In the genomic region with DNA sequence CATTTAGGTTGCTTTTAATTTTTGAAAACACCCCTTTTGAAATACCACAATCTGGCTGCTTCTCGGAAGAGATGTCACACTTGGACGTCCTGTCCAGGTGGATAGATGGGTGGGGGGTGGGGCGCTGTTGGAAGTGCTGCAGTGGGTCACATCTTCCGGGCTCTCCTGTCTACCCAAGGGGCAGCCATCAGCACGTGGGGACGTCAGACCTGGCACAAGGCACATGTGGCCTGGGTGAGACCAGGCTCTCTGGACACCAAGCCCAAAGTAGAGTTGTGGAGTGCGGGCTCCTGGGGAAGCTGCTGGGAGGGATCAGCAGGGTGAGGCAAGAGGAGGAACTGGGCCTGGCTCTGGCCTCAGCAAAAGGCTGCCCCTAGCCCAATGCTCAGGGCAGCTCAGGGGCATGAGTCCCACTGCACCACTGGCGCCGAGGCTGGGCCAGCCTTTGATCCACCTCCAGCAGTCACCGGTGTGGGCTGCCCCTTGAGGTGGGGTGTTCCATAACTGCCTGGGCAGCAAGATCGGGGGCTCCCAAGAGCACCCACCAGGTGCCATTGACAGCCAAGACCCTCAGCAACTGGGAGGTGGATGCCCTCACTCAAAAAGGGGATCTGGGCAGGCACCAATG, we compare ENCODE assay signal across 19 cellular contexts.
DNase-seq lines count a peak whose midpoint lies in the region; ATAC-seq and TF ChIP-seq lines count a peak whose summit lies in the region.
"Had no signal": no experiment of that assay in that cellular context is flagged by ENCODE, and none has a peak within 500 bp of the region (broad histone marks: within the 10 kb centered on the region; RNA-seq: fewer than 3 reads in every experiment).

No MANE protein-coding gene starts in this region.

- H3K4me1 Mint-ChIP-seq in activated CD8-positive, alpha-beta memory T cell treated with anti-CD3 and anti-CD28 coated beads, Interleukin-2, amount 10 ng/mL, durations not matched to agents 7 days and 5 days: no peaks in the 10 kb centered on the region
- H3K4me1 Mint-ChIP-seq in WTC11: no peaks in the 10 kb centered on the region
- H3K4me1 Mint-ChIP-seq: CD4-positive, alpha-beta memory T cell had no signal

- no peak overlapping the region for H2AFZ ChIP-seq in neuronal stem cell (ENCODE audit: low read length)
- H2AFZ ChIP-seq: GM23248 had no signal

- H2AK5ac ChIP-seq in neuronal stem cell (ENCODE audit: low read depth, low read length): peak overlapping the region; percentile 32

- no peaks in the 10 kb centered on the region for H3K9me3 Mint-ChIP-seq in activated CD8-positive, alpha-beta memory T cell treated with anti-CD3 and anti-CD28 coated beads, Interleukin-2, amount 10 ng/mL, durations not matched to agents 7 days and 5 days (ENCODE audit: low read depth)
- no peaks in the 10 kb centered on the region; the same call in 1 of the 2 replicates for H3K9me3 Mint-ChIP-seq in WTC11
- H3K9me3 Mint-ChIP-seq: CD14-positive monocyte; CD4-positive, alpha-beta memory T cell had no signal

- TF ChIP-seq CTCF in WTC11 (IDR thresholded peaks at IDR 0.05): no peak

- H3K36me3 Mint-ChIP-seq in activated CD8-positive, alpha-beta memory T cell treated with anti-CD3 and anti-CD28 coated beads, Interleukin-2, amount 10 ng/mL, durations not matched to agents 7 days and 5 days: no peaks in the 10 kb centered on the region
- no peaks in the 10 kb centered on the region for H3K36me3 Mint-ChIP-seq in WTC11
- H3K36me3 Mint-ChIP-seq: CD14-positive monocyte; CD4-positive, alpha-beta memory T cell had no signal

- no peak overlapping the region for H3K4me3 ChIP-seq in neuronal stem cell (ENCODE audit: low read length in 2 of 2)
- H3K4me3 ChIP-seq: A549, BLaER1, GM23248, HAP-1 had no signal

- H3K4me2 ChIP-seq in neuronal stem cell (ENCODE audit: insufficient read depth, low read length, poor library complexity, severe bottlenecking): no peak overlapping the region
- H3K4me2 ChIP-seq: A549, BLaER1 had no signal

- H3K4me1 ChIP-seq in neuronal stem cell (ENCODE audit: control insufficient read depth in 2 of 2, insufficient read depth in 1 of 2, low read depth in 1 of 2, low read length in 2 of 2): peaks cover 0 to 6% of the 10 kb centered on the region in 2 donors
- H3K4me1 ChIP-seq: A549, HAP-1 had no signal

- POLR2A ChIA-PET in WTC11 (lab: Charles Lee): interaction anchor here (0.7 kb wide), 1 partner anchor 122 kb away, joined by 3 read pairs; no protein-coding TSS in a partner anchor

- peak overlapping the region; percentile 50 for H3K14ac ChIP-seq in neuronal stem cell (ENCODE audit: low read length)

- H3K4me3 Mint-ChIP-seq in activated CD8-positive, alpha-beta memory T cell treated with anti-CD3 and anti-CD28 coated beads, Interleukin-2, amount 10 ng/mL, durations not matched to agents 7 days and 5 days: no peak overlapping the region
- H3K4me3 Mint-ChIP-seq in WTC11: no peak overlapping the region
- H3K4me3 Mint-ChIP-seq: CD14-positive monocyte; CD4-positive, alpha-beta memory T cell had no signal

- peak overlapping the region; percentile 42 for H3K18ac ChIP-seq in neuronal stem cell (ENCODE audit: low read length)

- WGBS in neuronal stem cell (ENCODE audit: extremely low coverage in 2 of 2, insufficient read length in 2 of 2, insufficient replicate concordance in 1 of 2), 2 donors: no CpG with 5 or more reads among the region's 11 CpGs

- H3K27ac Mint-ChIP-seq in activated CD8-positive, alpha-beta memory T cell treated with anti-CD3 and anti-CD28 coated beads, Interleukin-2, amount 10 ng/mL, durations not matched to agents 7 days and 5 days: no peak overlapping the region
- H3K27ac Mint-ChIP-seq in WTC11: no peak overlapping the region
- H3K27ac Mint-ChIP-seq: CD14-positive monocyte had no signal

- no peak overlapping the region for H2BK5ac ChIP-seq in neuronal stem cell (ENCODE audit: low read length)

- H3K79me1 ChIP-seq in neuronal stem cell (ENCODE audit: low read depth, low read length): no peaks in the 10 kb centered on the region

- no peaks in the 10 kb centered on the region for H3K36me3 ChIP-seq in neuronal stem cell (replicated peaks in 1 of 2; ENCODE audit: control insufficient read depth in 2 of 2, insufficient read depth in 2 of 2, low read length in 2 of 2)
- H3K36me3 ChIP-seq: BLaER1, HAP-1 had no signal

- H3K23ac ChIP-seq in neuronal stem cell (ENCODE audit: low read depth, low read length, poor library complexity): no peak overlapping the region

- H2BK15ac ChIP-seq in neuronal stem cell (ENCODE audit: low read length): peak overlapping the region; percentile 17

- H3K27me3 ChIP-seq in neuronal stem cell (ENCODE audit: control insufficient read depth in 3 of 3, insufficient read depth in 3 of 3, low read depth in 1 of 3, low read length in 3 of 3): peaks cover 0 to 3% (median 0%) of the 10 kb centered on the region in 3 experiments
- H3K27me3 ChIP-seq: BLaER1 had no signal

- no peak overlapping the region for H4K8ac ChIP-seq in neuronal stem cell (ENCODE audit: low read depth, low read length)

- ATAC-seq in activated CD8-positive, alpha-beta memory T cell treated with anti-CD3 and anti-CD28 coated beads, Interleukin-2, amount 10 ng/mL, durations not matched to agents 7 days and 5 days: no peak
- no peak for ATAC-seq in WTC11
- ATAC-seq: A549 had no signal

- no peak overlapping the region for H3K4ac ChIP-seq in neuronal stem cell (ENCODE audit: low read length)

- peaks cover 0 to 2% of the 10 kb centered on the region in 2 donors for H3K9me3 ChIP-seq in neuronal stem cell (replicated peaks in 1 of 2; ENCODE audit: control insufficient read depth in 2 of 2, insufficient read depth in 1 of 2, low read depth in 1 of 2, low read length in 2 of 2)
- H3K9me3 ChIP-seq: A549, BLaER1, HAP-1 had no signal

- DNase-seq in activated CD8-positive, alpha-beta memory T cell treated with anti-CD3 and anti-CD28 coated beads for 24 hours: peak; percentile 24
- no peak for DNase-seq in activated CD8-positive, alpha-beta memory T cell treated with anti-CD3 and anti-CD28 coated beads, Interleukin-2, amount 10 ng/mL, durations not matched to agents 7 days and 5 days
- DNase-seq in islet precursor cell (peak; percentile 31), neuronal stem cell (ENCODE audit: low spot score) (no peak), WTC11 (ENCODE audit: low spot score) (no peak), inferior parietal cortex (ENCODE audit: extremely low spot score) (no peak)
- DNase-seq in stimulated activated naive CD4-positive, alpha-beta T cell treated with Interleukin-2 at 50 U/mL for 16 hours (lab: John Stamatoyannopoulos, UW): no peak
- DNase-seq: CD4-positive, alpha-beta memory T cell; DMS153; DMS79; GDM1; GM23248; IMR-90 had no signal

- CTCF ChIA-PET in activated CD8-positive, alpha-beta memory T cell treated with anti-CD3 and anti-CD28 coated beads, Interleukin-2, amount 10 ng/mL, durations not matched to agents 7 days and 5 days (lab: Charles Lee): no interaction called here
- CTCF ChIA-PET in WTC11 (lab: Charles Lee): no interaction called here

- peaks cover 15% of the 10 kb centered on the region for H3K27me3 Mint-ChIP-seq in activated CD8-positive, alpha-beta memory T cell treated with anti-CD3 and anti-CD28 coated beads, Interleukin-2, amount 10 ng/mL, durations not matched to agents 7 days and 5 days
- H3K27me3 Mint-ChIP-seq in WTC11 (ENCODE audit: low read depth): no peaks in the 10 kb centered on the region; the same call in 1 of the 2 replicates

- no peak overlapping the region for H4K91ac ChIP-seq in neuronal stem cell (ENCODE audit: low read depth, low read length, poor library complexity)

- H2BK12ac ChIP-seq in neuronal stem cell (ENCODE audit: low read length): no peak overlapping the region

- no peak overlapping the region for H3K9ac ChIP-seq in neuronal stem cell (ENCODE audit: low read depth, low read length, poor library complexity)
- H3K9ac ChIP-seq: BLaER1, GM23248 had no signal

- H2BK120ac ChIP-seq in neuronal stem cell (ENCODE audit: low read depth, low read length): no peak overlapping the region

- no peak overlapping the region for H3K27ac ChIP-seq in neuronal stem cell (replicated peaks; ENCODE audit: low read length)
- H3K27ac ChIP-seq: 22Rv1, A549, BLaER1, GM23248, HL-60 had no signal

TF ChIP-seq in WTC11, 78 proteins besides CTCF, POLR2A, EP300 and RAD21:
- TF ChIP-seq NR2C2 (CRISPR knock-in tag; IDR thresholded peaks at IDR 0.05): no peak

Comparison
In these comparisons a context has a peak if more than half of its experiments do, and no peak if none do; other contexts are left out.
1. DNase-seq: peak in activated CD8-positive, alpha-beta memory T cell treated with anti-CD3 and anti-CD28 coated beads for 24 hours (single experiment) and islet precursor cell (single experiment); none in activated CD8-positive, alpha-beta memory T cell treated with anti-CD3 and anti-CD28 coated beads, Interleukin-2, amount 10 ng/mL, durations not matched to agents 7 days and 5 days (single experiment), neuronal stem cell (single experiment), stimulated activated naive CD4-positive, alpha-beta T cell treated with Interleukin-2 at 50 U/mL for 16 hours (single experiment), WTC11 (single experiment) and inferior parietal cortex (single experiment).